2 cellular contexts compared by ENCODE assay signal in the genomic region with DNA sequence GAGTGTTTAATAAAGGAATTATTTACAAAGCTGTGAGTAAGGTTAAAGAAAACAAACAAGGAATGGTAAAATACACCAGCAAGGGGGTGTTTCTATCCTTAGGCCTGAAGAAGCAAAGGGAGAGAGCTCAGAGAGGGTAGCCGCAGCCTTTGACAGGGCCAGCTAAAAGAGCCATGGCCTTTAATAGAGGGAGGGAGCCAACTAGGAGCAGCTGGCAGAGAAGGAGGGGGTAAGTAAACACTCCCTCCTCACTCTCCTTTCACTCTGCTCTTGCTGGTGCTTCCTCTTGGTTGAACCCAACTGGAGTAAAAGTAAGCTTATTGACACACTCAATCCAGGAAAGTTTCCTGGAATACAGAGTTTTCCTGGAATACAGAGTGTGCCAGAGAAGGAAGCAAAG.
TF ChIP-seq lines count a peak whose summit lies in the region.

No MANE protein-coding gene starts in this region.

TF ChIP-seq in IMR-90, 13 proteins besides CTCF, POLR2A, EP300 and RAD21:
- TF ChIP-seq ELK1 (IDR thresholded peaks at IDR 0.05; ENCODE audit: borderline replicate concordance, low read depth, low read length) (no peak), CEBPB (IDR thresholded peaks at IDR 0.05; ENCODE audit: low read depth, low read length) (no peak), FOS (IDR thresholded peaks at IDR 0.05; ENCODE audit: low read depth, low read length) (no peak), BHLHE40 (IDR thresholded peaks at IDR 0.05; ENCODE audit: low read depth, low read length) (no peak), RFX5 (IDR thresholded peaks at IDR 0.05; ENCODE audit: low read depth, low read length) (no peak), MXI1 (IDR thresholded peaks at IDR 0.05; ENCODE audit: borderline replicate concordance, low read depth, low read length) (no peak), MAZ (IDR thresholded peaks at IDR 0.05; ENCODE audit: borderline replicate concordance, low read depth, low read length) (no peak), SMC3 (IDR thresholded peaks at IDR 0.05; ENCODE audit: low read depth, low read length) (no peak)

TF ChIP-seq in HepG2, 621 proteins besides CTCF, POLR2A, EP300 and RAD21:
- TF ChIP-seq ZNF878 (CRISPR knock-in tag; IDR thresholded peaks at IDR 0.05), result no peak
- no peak for TF ChIP-seq ZBTB43 (CRISPR knock-in tag; conservative IDR thresholded peaks at IDR 0.05)
- TF ChIP-seq, protein P1, sequence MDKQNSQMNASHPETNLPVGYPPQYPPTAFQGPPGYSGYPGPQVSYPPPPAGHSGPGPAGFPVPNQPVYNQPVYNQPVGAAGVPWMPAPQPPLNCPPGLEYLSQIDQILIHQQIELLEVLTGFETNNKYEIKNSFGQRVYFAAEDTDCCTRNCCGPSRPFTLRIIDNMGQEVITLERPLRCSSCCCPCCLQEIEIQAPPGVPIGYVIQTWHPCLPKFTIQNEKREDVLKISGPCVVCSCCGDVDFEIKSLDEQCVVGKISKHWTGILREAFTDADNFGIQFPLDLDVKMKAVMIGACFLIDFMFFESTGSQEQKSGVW (CRISPR knock-in tag; IDR thresholded peaks at IDR 0.05; ENCODE audit: borderline replicate concordance), result no peak
- no peak for TF ChIP-seq SATB2 (CRISPR knock-in tag; IDR thresholded peaks at IDR 0.05)
- no peak for TF ChIP-seq ZFP1 (CRISPR knock-in tag; IDR thresholded peaks at IDR 0.05)
- no peak for TF ChIP-seq FOSL1 (CRISPR knock-in tag; IDR thresholded peaks at IDR 0.05; ENCODE audit: borderline replicate concordance)
- TF ChIP-seq CC2D1A (CRISPR knock-in tag; IDR thresholded peaks at IDR 0.05), result no peak
- TF ChIP-seq ZNF619 (CRISPR knock-in tag; IDR thresholded peaks at IDR 0.05), result no peak
- no peak for TF ChIP-seq KDM2A (CRISPR knock-in tag; IDR thresholded peaks at IDR 0.05; ENCODE audit: borderline replicate concordance, low read depth)
